In genomic region chr15:48890375-48890972, GRCh38 we compare ENCODE assay signal across 1 cellular context.
TF ChIP-seq lines count a peak whose summit lies in the region.

No MANE protein-coding gene starts in this region.

TF ChIP-seq in GM23338, 12 proteins besides CTCF, POLR2A, EP300 and RAD21 (continued from another document):
- TF ChIP-seq, protein P1, sequence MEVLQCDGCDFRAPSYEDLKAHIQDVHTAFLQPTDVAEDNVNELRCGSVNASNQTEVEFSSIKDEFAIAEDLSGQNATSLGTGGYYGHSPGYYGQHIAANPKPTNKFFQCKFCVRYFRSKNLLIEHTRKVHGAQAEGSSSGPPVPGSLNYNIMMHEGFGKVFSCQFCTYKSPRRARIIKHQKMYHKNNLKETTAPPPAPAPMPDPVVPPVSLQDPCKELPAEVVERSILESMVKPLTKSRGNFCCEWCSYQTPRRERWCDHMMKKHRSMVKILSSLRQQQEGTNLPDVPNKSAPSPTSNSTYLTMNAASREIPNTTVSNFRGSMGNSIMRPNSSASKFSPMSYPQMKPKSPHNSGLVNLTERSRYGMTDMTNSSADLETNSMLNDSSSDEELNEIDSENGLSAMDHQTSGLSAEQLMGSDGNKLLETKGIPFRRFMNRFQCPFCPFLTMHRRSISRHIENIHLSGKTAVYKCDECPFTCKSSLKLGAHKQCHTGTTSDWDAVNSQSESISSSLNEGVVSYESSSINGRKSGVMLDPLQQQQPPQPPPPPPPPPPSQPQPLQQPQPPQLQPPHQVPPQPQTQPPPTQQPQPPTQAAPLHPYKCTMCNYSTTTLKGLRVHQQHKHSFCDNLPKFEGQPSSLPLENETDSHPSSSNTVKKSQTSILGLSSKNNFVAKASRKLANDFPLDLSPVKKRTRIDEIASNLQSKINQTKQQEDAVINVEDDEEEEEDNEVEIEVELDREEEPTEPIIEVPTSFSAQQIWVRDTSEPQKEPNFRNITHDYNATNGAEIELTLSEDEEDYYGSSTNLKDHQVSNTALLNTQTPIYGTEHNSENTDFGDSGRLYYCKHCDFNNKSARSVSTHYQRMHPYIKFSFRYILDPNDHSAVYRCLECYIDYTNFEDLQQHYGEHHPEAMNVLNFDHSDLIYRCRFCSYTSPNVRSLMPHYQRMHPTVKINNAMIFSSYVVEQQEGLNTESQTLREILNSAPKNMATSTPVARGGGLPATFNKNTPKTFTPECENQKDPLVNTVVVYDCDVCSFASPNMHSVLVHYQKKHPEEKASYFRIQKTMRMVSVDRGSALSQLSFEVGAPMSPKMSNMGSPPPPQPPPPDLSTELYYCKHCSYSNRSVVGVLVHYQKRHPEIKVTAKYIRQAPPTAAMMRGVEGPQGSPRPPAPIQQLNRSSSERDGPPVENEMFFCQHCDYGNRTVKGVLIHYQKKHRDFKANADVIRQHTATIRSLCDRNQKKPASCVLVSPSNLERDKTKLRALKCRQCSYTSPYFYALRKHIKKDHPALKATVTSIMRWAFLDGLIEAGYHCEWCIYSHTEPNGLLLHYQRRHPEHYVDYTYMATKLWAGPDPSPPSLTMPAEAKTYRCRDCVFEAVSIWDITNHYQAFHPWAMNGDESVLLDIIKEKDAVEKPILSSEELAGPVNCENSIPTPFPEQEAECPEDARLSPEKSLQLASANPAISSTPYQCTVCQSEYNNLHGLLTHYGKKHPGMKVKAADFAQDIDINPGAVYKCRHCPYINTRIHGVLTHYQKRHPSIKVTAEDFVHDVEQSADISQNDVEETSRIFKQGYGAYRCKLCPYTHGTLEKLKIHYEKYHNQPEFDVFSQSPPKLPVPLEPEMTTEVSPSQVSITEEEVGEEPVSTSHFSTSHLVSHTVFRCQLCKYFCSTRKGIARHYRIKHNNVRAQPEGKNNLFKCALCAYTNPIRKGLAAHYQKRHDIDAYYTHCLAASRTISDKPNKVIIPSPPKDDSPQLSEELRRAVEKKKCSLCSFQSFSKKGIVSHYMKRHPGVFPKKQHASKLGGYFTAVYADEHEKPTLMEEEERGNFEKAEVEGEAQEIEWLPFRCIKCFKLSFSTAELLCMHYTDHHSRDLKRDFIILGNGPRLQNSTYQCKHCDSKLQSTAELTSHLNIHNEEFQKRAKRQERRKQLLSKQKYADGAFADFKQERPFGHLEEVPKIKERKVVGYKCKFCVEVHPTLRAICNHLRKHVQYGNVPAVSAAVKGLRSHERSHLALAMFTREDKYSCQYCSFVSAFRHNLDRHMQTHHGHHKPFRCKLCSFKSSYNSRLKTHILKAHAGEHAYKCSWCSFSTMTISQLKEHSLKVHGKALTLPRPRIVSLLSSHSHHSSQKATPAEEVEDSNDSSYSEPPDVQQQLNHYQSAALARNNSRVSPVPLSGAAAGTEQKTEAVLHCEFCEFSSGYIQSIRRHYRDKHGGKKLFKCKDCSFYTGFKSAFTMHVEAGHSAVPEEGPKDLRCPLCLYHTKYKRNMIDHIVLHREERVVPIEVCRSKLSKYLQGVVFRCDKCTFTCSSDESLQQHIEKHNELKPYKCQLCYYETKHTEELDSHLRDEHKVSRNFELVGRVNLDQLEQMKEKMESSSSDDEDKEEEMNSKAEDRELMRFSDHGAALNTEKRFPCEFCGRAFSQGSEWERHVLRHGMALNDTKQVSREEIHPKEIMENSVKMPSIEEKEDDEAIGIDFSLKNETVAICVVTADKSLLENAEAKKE (CRISPR knock-in tag; IDR thresholded peaks at IDR 0.05), result no peak
- no peak for TF ChIP-seq NANOG (IDR thresholded peaks at IDR 0.05; ENCODE audit: borderline replicate concordance)
- no peak for TF ChIP-seq POLR2AphosphoS5 (IDR thresholded peaks at IDR 0.05; ENCODE audit: low read depth)
- TF ChIP-seq REST (IDR thresholded peaks at IDR 0.05; ENCODE audit: unreplicated experiment), result no peak
- no peak for TF ChIP-seq JUNB (IDR thresholded peaks at IDR 0.05; ENCODE audit: unreplicated experiment)
- TF ChIP-seq STAT1 (IDR thresholded peaks at IDR 0.05; ENCODE audit: unreplicated experiment), result no peak
- TF ChIP-seq ZNF114 (CRISPR knock-in tag; IDR thresholded peaks at IDR 0.05), result no peak
- TF ChIP-seq ZNF331 (CRISPR knock-in tag; IDR thresholded peaks at IDR 0.05; ENCODE audit: low read depth), result no peak
- TF ChIP-seq EZH2phosphoT487 (IDR thresholded peaks at IDR 0.05; ENCODE audit: unreplicated experiment), result no peak
- no peak for TF ChIP-seq EZH2 (IDR thresholded peaks at IDR 0.05; ENCODE audit: low read depth, unreplicated experiment)
